Comparison of ENCODE assay signal across 1 cellular context in the genomic region with DNA sequence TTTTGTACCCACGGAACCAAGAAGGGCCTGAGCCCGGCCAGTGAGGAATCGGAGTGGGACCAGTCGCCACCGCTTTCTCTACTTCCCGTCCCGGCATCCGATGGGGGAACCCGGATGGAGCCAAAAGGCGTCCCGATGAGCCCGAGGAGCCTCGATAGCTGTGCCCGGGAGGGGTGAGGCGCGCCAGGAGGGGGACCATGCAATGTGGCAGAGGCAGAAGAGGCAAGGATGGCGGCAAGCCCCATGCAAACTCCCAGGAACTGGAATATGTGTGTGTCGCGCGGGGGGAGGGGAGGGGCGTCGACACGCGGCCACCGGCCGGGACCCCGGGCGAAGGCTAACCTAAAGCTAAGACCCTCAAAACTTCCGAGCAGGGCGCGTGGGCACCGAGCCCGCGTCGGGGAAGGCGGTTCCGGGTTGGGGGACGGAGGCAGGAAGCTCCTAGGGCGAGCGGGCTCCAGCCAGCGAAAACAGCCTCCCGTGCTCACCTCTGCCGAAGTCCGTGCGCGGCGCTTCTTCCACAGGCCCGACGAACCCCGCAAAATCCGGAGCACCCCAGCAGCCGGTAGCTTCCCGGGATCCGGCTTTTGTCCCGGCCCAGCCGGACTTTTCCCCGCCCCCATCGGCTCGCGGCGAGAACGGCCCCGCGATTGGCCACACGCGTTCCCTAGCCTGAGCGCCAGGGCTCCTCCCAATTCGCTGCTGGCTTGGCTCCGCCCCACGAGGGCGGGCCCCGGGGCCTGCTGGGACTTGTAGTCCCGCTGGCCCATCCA.
TF ChIP-seq lines count a peak whose summit lies in the region.

Gene ACLY (minus strand): TSS at position 560 of the 773 bp plus-strand sequence. CDS start 5,078 bp downstream, outside the sequence.

TF ChIP-seq in HepG2, 621 proteins besides CTCF, POLR2A, EP300 and RAD21 (continued from another document and continues in another):
- no peak for TF ChIP-seq TRAFD1 (CRISPR knock-in tag; IDR thresholded peaks at IDR 0.05; ENCODE audit: borderline replicate concordance)
- TF ChIP-seq ZNF782 (CRISPR knock-in tag; IDR thresholded peaks at IDR 0.05; ENCODE audit: borderline replicate concordance): peak; percentile 52; the same call in 1 of the 2 replicates
- peak; percentile 28; the same call in 1 of the 2 replicates for TF ChIP-seq ZNF567 (CRISPR knock-in tag; IDR thresholded peaks at IDR 0.05; ENCODE audit: borderline replicate concordance)
- TF ChIP-seq REPIN1 (CRISPR knock-in tag; IDR thresholded peaks at IDR 0.05; ENCODE audit: borderline replicate concordance, low read depth): no peak
- TF ChIP-seq, protein P1, sequence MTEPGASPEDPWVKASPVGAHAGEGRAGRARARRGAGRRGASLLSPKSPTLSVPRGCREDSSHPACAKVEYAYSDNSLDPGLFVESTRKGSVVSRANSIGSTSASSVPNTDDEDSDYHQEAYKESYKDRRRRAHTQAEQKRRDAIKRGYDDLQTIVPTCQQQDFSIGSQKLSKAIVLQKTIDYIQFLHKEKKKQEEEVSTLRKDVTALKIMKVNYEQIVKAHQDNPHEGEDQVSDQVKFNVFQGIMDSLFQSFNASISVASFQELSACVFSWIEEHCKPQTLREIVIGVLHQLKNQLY (CRISPR knock-in tag; IDR thresholded peaks at IDR 0.05): no peak
- TF ChIP-seq ZNF777 (CRISPR knock-in tag; IDR thresholded peaks at IDR 0.05): no peak
- TF ChIP-seq ZNF496 (CRISPR knock-in tag; IDR thresholded peaks at IDR 0.05; ENCODE audit: insufficient replicate concordance): no peak
- TF ChIP-seq, protein P2, sequence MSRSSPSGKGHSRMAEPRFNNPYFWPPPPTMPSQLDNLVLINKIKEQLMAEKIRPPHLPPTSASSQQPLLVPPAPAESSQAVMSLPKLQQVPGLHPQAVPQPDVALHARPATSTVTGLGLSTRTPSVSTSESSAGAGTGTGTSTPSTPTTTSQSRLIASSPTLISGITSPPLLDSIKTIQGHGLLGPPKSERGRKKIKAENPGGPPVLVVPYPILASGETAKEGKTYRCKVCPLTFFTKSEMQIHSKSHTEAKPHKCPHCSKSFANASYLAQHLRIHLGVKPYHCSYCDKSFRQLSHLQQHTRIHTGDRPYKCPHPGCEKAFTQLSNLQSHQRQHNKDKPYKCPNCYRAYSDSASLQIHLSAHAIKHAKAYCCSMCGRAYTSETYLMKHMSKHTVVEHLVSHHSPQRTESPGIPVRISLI (CRISPR knock-in tag; IDR thresholded peaks at IDR 0.05; ENCODE audit: borderline replicate concordance): no peak
- TF ChIP-seq MXD3 (CRISPR knock-in tag; IDR thresholded peaks at IDR 0.05): peak; percentile 71
- TF ChIP-seq ELK4 (CRISPR knock-in tag; IDR thresholded peaks at IDR 0.05; ENCODE audit: borderline replicate concordance): no peak
- TF ChIP-seq ZNF337 (CRISPR knock-in tag; IDR thresholded peaks at IDR 0.05; ENCODE audit: borderline replicate concordance, low read depth): no peak
- no peak for TF ChIP-seq EZH2 (conservative IDR thresholded peaks at IDR 0.05; ENCODE audit: low read depth, low read length)
- TF ChIP-seq ZNF430 (CRISPR knock-in tag; IDR thresholded peaks at IDR 0.05): peak; percentile 58
- no peak; the same call in 1 of the 2 replicates for TF ChIP-seq ZNF768 (CRISPR knock-in tag; IDR thresholded peaks at IDR 0.05)
- TF ChIP-seq ZBTB33 (CRISPR knock-in tag; IDR thresholded peaks at IDR 0.05): no peak
- TF ChIP-seq HNF4A (CRISPR knock-in tag; IDR thresholded peaks at IDR 0.05): 0 out of 2 replicates have a peak, but pooled peaks have one; percentile 3
- 0 out of 2 replicates have a peak, but pooled peaks have one; percentile 17 for TF ChIP-seq KDM3A (CRISPR knock-in tag; IDR thresholded peaks at IDR 0.05; ENCODE audit: low read depth)
- TF ChIP-seq ZKSCAN1 (IDR thresholded peaks at IDR 0.05; ENCODE audit: low read length): no peak
- no peak for TF ChIP-seq ZNF292 (CRISPR knock-in tag; IDR thresholded peaks at IDR 0.05; ENCODE audit: borderline replicate concordance, low read depth)
- no peak for TF ChIP-seq ZNF703 (CRISPR knock-in tag; IDR thresholded peaks at IDR 0.05; ENCODE audit: borderline replicate concordance)
- no peak for TF ChIP-seq IKZF1 (IDR thresholded peaks at IDR 0.05)
- no peak for TF ChIP-seq CEBPZ (IDR thresholded peaks at IDR 0.05; ENCODE audit: low read length)
- no peak for TF ChIP-seq SMARCE1 (IDR thresholded peaks at IDR 0.05; ENCODE audit: borderline replicate concordance)
- 0 out of 2 replicates have a peak, but pooled peaks have one; percentile 11 for TF ChIP-seq ZNF546 (CRISPR knock-in tag; conservative IDR thresholded peaks at IDR 0.05)
- TF ChIP-seq RBFOX2 (IDR thresholded peaks at IDR 0.05; ENCODE audit: low read depth, low read length): peak; percentile 92
- TF ChIP-seq, protein P3, sequence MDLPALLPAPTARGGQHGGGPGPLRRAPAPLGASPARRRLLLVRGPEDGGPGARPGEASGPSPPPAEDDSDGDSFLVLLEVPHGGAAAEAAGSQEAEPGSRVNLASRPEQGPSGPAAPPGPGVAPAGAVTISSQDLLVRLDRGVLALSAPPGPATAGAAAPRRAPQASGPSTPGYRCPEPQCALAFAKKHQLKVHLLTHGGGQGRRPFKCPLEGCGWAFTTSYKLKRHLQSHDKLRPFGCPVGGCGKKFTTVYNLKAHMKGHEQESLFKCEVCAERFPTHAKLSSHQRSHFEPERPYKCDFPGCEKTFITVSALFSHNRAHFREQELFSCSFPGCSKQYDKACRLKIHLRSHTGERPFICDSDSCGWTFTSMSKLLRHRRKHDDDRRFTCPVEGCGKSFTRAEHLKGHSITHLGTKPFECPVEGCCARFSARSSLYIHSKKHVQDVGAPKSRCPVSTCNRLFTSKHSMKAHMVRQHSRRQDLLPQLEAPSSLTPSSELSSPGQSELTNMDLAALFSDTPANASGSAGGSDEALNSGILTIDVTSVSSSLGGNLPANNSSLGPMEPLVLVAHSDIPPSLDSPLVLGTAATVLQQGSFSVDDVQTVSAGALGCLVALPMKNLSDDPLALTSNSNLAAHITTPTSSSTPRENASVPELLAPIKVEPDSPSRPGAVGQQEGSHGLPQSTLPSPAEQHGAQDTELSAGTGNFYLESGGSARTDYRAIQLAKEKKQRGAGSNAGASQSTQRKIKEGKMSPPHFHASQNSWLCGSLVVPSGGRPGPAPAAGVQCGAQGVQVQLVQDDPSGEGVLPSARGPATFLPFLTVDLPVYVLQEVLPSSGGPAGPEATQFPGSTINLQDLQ (CRISPR knock-in tag; IDR thresholded peaks at IDR 0.05): no peak; the same call in 1 of the 2 replicates
- TF ChIP-seq SNRNP70 (IDR thresholded peaks at IDR 0.05; ENCODE audit: low read depth, low read length): no peak
- 0 out of 2 replicates have a peak, but pooled peaks have one; percentile 5 for TF ChIP-seq ZNF761 (CRISPR knock-in tag; conservative IDR thresholded peaks at IDR 0.05)
- TF ChIP-seq ZNF792 (CRISPR knock-in tag; IDR thresholded peaks at IDR 0.05): no peak; the same call in none of the 2 replicates
- TF ChIP-seq TBP (CRISPR knock-in tag; IDR thresholded peaks at IDR 0.05): no peak
- peak; percentile 98 for TF ChIP-seq THAP11 (CRISPR knock-in tag; IDR thresholded peaks at IDR 0.05)
- TF ChIP-seq ZZZ3 (CRISPR knock-in tag; IDR thresholded peaks at IDR 0.05; ENCODE audit: borderline replicate concordance): peak; percentile 77; the same call in 1 of the 2 replicates
- TF ChIP-seq ZNF431 (CRISPR knock-in tag; IDR thresholded peaks at IDR 0.05; ENCODE audit: borderline replicate concordance, low read depth): peak; percentile 67; the same call in 1 of the 2 replicates
- TF ChIP-seq KAT8 (CRISPR knock-in tag; IDR thresholded peaks at IDR 0.05): peak; percentile 68; the same call in 1 of the 2 replicates
- TF ChIP-seq, protein P4, sequence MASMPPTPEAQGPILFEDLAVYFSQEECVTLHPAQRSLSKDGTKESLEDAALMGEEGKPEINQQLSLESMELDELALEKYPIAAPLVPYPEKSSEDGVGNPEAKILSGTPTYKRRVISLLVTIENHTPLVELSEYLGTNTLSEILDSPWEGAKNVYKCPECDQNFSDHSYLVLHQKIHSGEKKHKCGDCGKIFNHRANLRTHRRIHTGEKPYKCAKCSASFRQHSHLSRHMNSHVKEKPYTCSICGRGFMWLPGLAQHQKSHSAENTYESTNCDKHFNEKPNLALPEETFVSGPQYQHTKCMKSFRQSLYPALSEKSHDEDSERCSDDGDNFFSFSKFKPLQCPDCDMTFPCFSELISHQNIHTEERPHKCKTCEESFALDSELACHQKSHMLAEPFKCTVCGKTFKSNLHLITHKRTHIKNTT (CRISPR knock-in tag; IDR thresholded peaks at IDR 0.05): no peak
- peak; percentile 20; the same call in 1 of the 2 replicates for TF ChIP-seq JUNB (CRISPR knock-in tag; IDR thresholded peaks at IDR 0.05; ENCODE audit: borderline replicate concordance)
- peak; percentile 42; the same call in 1 of the 2 replicates for TF ChIP-seq GATAD1 (CRISPR knock-in tag; IDR thresholded peaks at IDR 0.05)
- peak; percentile 80 for TF ChIP-seq MED8 (CRISPR knock-in tag; IDR thresholded peaks at IDR 0.05; ENCODE audit: insufficient replicate concordance)
- TF ChIP-seq, protein P5, sequence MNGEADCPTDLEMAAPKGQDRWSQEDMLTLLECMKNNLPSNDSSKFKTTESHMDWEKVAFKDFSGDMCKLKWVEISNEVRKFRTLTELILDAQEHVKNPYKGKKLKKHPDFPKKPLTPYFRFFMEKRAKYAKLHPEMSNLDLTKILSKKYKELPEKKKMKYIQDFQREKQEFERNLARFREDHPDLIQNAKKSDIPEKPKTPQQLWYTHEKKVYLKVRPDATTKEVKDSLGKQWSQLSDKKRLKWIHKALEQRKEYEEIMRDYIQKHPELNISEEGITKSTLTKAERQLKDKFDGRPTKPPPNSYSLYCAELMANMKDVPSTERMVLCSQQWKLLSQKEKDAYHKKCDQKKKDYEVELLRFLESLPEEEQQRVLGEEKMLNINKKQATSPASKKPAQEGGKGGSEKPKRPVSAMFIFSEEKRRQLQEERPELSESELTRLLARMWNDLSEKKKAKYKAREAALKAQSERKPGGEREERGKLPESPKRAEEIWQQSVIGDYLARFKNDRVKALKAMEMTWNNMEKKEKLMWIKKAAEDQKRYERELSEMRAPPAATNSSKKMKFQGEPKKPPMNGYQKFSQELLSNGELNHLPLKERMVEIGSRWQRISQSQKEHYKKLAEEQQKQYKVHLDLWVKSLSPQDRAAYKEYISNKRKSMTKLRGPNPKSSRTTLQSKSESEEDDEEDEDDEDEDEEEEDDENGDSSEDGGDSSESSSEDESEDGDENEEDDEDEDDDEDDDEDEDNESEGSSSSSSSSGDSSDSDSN (CRISPR knock-in tag; IDR thresholded peaks at IDR 0.05): peak; percentile 67; the same call in 1 of the 2 replicates
